In the genomic region with DNA sequence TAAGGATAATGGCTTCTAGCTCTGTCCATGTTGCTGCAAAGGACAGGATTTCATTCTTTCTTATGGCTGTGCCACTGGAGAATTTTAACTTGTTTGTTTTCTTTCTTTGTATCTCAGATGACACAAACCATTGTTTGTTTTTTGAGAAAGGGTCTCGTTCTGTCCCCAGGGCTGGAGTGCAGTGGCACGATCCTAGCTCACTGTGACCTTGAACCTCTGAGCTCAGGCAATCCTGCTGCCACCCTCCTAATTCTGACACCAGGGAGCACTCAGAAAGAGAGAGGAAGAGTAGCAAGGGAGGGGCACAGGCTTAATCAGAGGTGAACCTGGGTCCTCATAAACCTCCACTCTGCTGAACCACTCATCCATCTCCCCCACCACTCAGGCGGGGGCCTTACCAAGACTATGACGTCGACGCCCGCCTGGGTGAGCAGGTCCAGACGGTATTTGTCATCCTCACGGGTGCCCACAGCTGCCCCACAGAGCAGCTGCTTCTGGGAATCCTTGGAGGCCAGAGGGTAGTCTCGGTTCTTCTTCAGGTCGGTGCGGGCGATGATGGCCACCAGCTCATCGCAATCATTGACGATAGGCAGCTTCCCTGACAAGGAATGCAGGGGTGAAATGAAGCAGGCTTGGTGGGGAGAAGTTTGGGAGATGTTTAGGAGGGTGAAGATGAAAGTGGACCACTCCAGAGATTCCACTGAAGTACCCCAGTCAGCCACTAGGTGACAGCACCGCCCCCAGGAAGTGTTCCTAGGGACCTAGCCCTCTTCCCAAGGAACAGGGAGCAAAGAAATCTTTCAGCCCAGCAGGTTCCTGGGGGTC, we compare ENCODE assay signal across 8 cellular contexts. TPM values are rescaled to one million over a fixed set of nuclear protein-coding genes. Genes with fewer than 3 reads are reported as not detected.
DNase-seq lines count a peak whose midpoint lies in the region; ATAC-seq, FAIRE-seq and TF ChIP-seq lines count a peak whose summit lies in the region.

No MANE protein-coding gene starts in this region.

- intact Hi-C loops in breast epithelium (cut with DNase I; ENCODE audit: low total_unique reads), result no loop called here
- intact Hi-C loops in kidney (cut with DNase I), result no loop called here

- peak; percentile 42 for DNase-seq in COLO668 (lab: John Stamatoyannopoulos, UW; ENCODE audit: unreplicated experiment)
- DNase-seq in Peyer's patch, result peak; percentile 50 to 85 (median 69)
- DNase-seq in breast epithelium (ENCODE audit: low spot score in 2 of 2), result no peak
- no peak for DNase-seq in kidney
- DNase-seq in stimulated activated CD8-positive, alpha-beta memory T cell treated with anti-CD3 and anti-CD28 coated beads, Interleukin-15, amount 100 ng/mL, for 1 hour (ENCODE audit: low read depth), result peak; percentile 15
- DNase-seq in amniotic stem cell (lab: John Stamatoyannopoulos, UW), result no peak

- ATAC-seq in GM21529 (IDR thresholded peaks at IDR 0.05; ENCODE audit: unreplicated experiment) (peak; percentile 67), HG02884 (IDR thresholded peaks at IDR 0.05; ENCODE audit: unreplicated experiment) (no peak)

- H3K4me1 ChIP-seq in Peyer's patch, result no peaks in the 10 kb centered on the region
- no peaks in the 10 kb centered on the region for H3K4me1 ChIP-seq in breast epithelium
- no peaks in the 10 kb centered on the region for H3K4me1 ChIP-seq in kidney (ENCODE audit: control insufficient read depth in 1 of 2, insufficient read depth in 1 of 2, low read depth in 1 of 2, low read length in 2 of 2)

- peaks cover 0 to 52% (median 0%) of the 10 kb centered on the region in 3 donors for H3K36me3 ChIP-seq in Peyer's patch
- no peaks in the 10 kb centered on the region for H3K36me3 ChIP-seq in breast epithelium
- peaks cover 4 to 9% of the 10 kb centered on the region in 2 donors for H3K36me3 ChIP-seq in kidney (ENCODE audit: control insufficient read depth in 1 of 2, insufficient read depth in 2 of 2, low read length in 2 of 2)

- H3K27me3 ChIP-seq in Peyer's patch (no peaks in the 10 kb centered on the region), breast epithelium (no peaks in the 10 kb centered on the region)

- FAIRE-seq in kidney (lab: Jason Lieb, UNC), result no peak

- H3K9me3 ChIP-seq in Peyer's patch, result no peaks in the 10 kb centered on the region
- H3K9me3 ChIP-seq in breast epithelium, result no peaks in the 10 kb centered on the region
- no peaks in the 10 kb centered on the region for H3K9me3 ChIP-seq in kidney (ENCODE audit: control insufficient read depth in 1 of 2, low read length in 2 of 2)

- TF ChIP-seq CTCF in Peyer's patch (IDR thresholded peaks at IDR 0.05) (peak; percentile 86 to 91 (median 88)), breast epithelium (IDR thresholded peaks at IDR 0.05) (peak; percentile 69 to 87 (median 86)), kidney (IDR thresholded peaks at IDR 0.05; ENCODE audit: borderline replicate concordance, extremely low read depth, insufficient read depth) (peak; percentile 93)

- no peak for TF ChIP-seq POLR2A in Peyer's patch (IDR thresholded peaks at IDR 0.05)
- TF ChIP-seq POLR2A in breast epithelium (IDR thresholded peaks at IDR 0.05), result no peak

- H3K9ac ChIP-seq in kidney (ENCODE audit: low read length in 2 of 2), result no peak overlapping the region

- H3K4me3 ChIP-seq in Peyer's patch (no peak overlapping the region), breast epithelium (no peak overlapping the region), kidney (ENCODE audit: low read length in 2 of 2) (no peak overlapping the region)

- H3K27ac ChIP-seq in Peyer's patch (no peak overlapping the region), breast epithelium (no peak overlapping the region), kidney (ENCODE audit: low read depth in 2 of 2, low read length in 2 of 2) (no peak overlapping the region)

RNA-seq across cellular contexts. Expression of a gene that starts 11.6 kb away (rescaled TPM):
- total RNA-seq in Peyer's patch (10 to 100 TPM in 3 of 4 donors, 1 to 10 TPM in 1; 7.9 to 45.4 (median 14.8) TPM), breast epithelium (10 to 100 TPM; 31.8 to 68.8 (median 58.2) TPM), kidney (40.3 TPM)
- 20.9 TPM for polyA plus RNA-seq in kidney (ENCODE audit: insufficient read depth, low read depth, low replicate concordance)

RNA-seq across cellular contexts. Expression of a gene that starts 36.7 kb away (rescaled TPM):
- total RNA-seq in Peyer's patch (under 1 TPM in 1 of 4 donors, not detected in 3; 0.66 TPM), breast epithelium (1 to 10 TPM in 1 of 3 donors, under 1 TPM in 2; under 0.01 to 3.8 (median 0.44) TPM), kidney (not detected)
- not detected for polyA plus RNA-seq in kidney (ENCODE audit: insufficient read depth, low read depth, low replicate concordance)

RNA-seq across cellular contexts. Expression of a gene that starts 54.5 kb away (rescaled TPM):
- total RNA-seq in Peyer's patch (100 to 1,000 TPM in 1 of 4 donors, 10 to 100 TPM in 3; 19.1 to 142 (median 24.2) TPM), breast epithelium (10 to 100 TPM; 28.8 to 47.5 (median 35.7) TPM), kidney (35.2 TPM)
- polyA plus RNA-seq in kidney (ENCODE audit: insufficient read depth, low read depth, low replicate concordance), result 11.5 TPM

RNA-seq across cellular contexts. Expression of a gene that starts 57.5 kb away (rescaled TPM):
- 1 to 10 TPM; 2.6 to 9.0 (median 6.0) TPM for total RNA-seq in Peyer's patch
- 10 to 100 TPM; 25.3 to 34.4 (median 27.7) TPM for total RNA-seq in breast epithelium
- total RNA-seq in kidney, result 10.3 TPM
- polyA plus RNA-seq in kidney (ENCODE audit: insufficient read depth, low read depth, low replicate concordance), result 7.2 TPM

Comparison
In these comparisons a context has a peak if more than half of its experiments do, and no peak if none do; other contexts are left out.
1. DNase-seq: peak in COLO668 (single experiment), Peyer's patch (3 of 3) and stimulated activated CD8-positive, alpha-beta memory T cell treated with anti-CD3 and anti-CD28 coated beads, Interleukin-15, amount 100 ng/mL, for 1 hour (single experiment); none in breast epithelium (0 of 2), kidney (single experiment) and amniotic stem cell (single experiment).
2. Peak in every context shown above with its lines, with median percentiles within 50 percentile points of each other: CTCF ChIP-seq.